8 cellular contexts compared by ENCODE assay signal in genomic region chr15:58934521-58934920, GRCh38. TPM values are rescaled to one million over a fixed set of nuclear protein-coding genes. Genes with fewer than 3 reads are reported as not detected.
DNase-seq lines count a peak whose midpoint lies in the region; ATAC-seq, FAIRE-seq and TF ChIP-seq lines count a peak whose summit lies in the region.

No MANE protein-coding gene starts in this region.

- ATAC-seq in HG03457 (IDR thresholded peaks at IDR 0.05; ENCODE audit: unreplicated experiment), result no peak

- H3K79me2 ChIP-seq in OCI-LY3 (ENCODE audit: low read length) (peaks cover 37% of the 10 kb centered on the region), endothelial cell of umbilical vein (ENCODE audit: control insufficient read depth, insufficient read depth, low read length) (peaks cover 35% of the 10 kb centered on the region)

- H3K27me3 ChIP-seq in OCI-LY3 (ENCODE audit: low read depth, low read length), result no peaks in the 10 kb centered on the region
- no peaks in the 10 kb centered on the region for H3K27me3 ChIP-seq in endothelial cell of umbilical vein (ENCODE audit: control insufficient read depth in 2 of 2, insufficient read depth in 2 of 2, low read length in 2 of 2)

- peaks cover 3% of the 10 kb centered on the region for H3K9me3 Mint-ChIP-seq in progenitor cell of endocrine pancreas (ENCODE audit: low read depth)

- H3K27me3 Mint-ChIP-seq in progenitor cell of endocrine pancreas, result no peaks in the 10 kb centered on the region

- H3K9ac ChIP-seq in OCI-LY3 (ENCODE audit: low read length) (peak overlapping the region; percentile 92), endothelial cell of umbilical vein (replicated peaks; ENCODE audit: extremely low read depth, insufficient read depth, low read length) (peak overlapping the region; percentile 99)

- no peaks in the 10 kb centered on the region for H3K36me3 Mint-ChIP-seq in progenitor cell of endocrine pancreas (ENCODE audit: insufficient read depth)

- no peak for FAIRE-seq in endothelial cell of umbilical vein (lab: Jason Lieb, UNC)

- H3K9me1 ChIP-seq in endothelial cell of umbilical vein (replicated peaks; ENCODE audit: control insufficient read depth, extremely low read depth, insufficient read depth, low read length), result no peaks in the 10 kb centered on the region

- CTCF ChIA-PET in endothelial cell of umbilical vein (lab: Charles Lee), result no interaction called here

- dilution Hi-C loops in endothelial cell of umbilical vein (cut with MboI; ENCODE audit: extremely low pct_ligation_motif_present, low sequenced_read_pairs), result no loop called here

- H3K9me3 ChIP-seq in OCI-LY3 (ENCODE audit: insufficient read depth, low read length) (no peaks in the 10 kb centered on the region), endothelial cell of umbilical vein (replicated peaks; ENCODE audit: control insufficient read depth, insufficient read depth, low read length) (no peaks in the 10 kb centered on the region)

- peaks cover 20% of the 10 kb centered on the region for H3K4me1 ChIP-seq in OCI-LY3 (ENCODE audit: low read length)
- H3K4me1 ChIP-seq in endothelial cell of umbilical vein (ENCODE audit: control insufficient read depth, extremely low read depth, insufficient read depth, low read length), result peaks cover 19% of the 10 kb centered on the region

- no TSS peak for BruUV-seq in endothelial cell of umbilical vein (replicated peaks; lab: Mats Ljungman, UMichigan)

- peak overlapping the region; percentile 94 for H3K4me3 Mint-ChIP-seq in progenitor cell of endocrine pancreas (ENCODE audit: low read depth)

- H3K27ac Mint-ChIP-seq in progenitor cell of endocrine pancreas, result peak overlapping the region; percentile 99

- peak overlapping the region; percentile 95 for H3K4me2 ChIP-seq in OCI-LY3 (ENCODE audit: low read length)
- H3K4me2 ChIP-seq in endothelial cell of umbilical vein (ENCODE audit: insufficient read depth, low read length), result peak overlapping the region; percentile 86

- TF ChIP-seq POLR2A in endothelial cell of umbilical vein (IDR thresholded peaks at IDR 0.05; ENCODE audit: low read depth, low read length), result no peak

- H2AFZ ChIP-seq in OCI-LY3 (ENCODE audit: low read depth, low read length) (peak overlapping the region; percentile 85), endothelial cell of umbilical vein (ENCODE audit: low read depth, low read length) (peak overlapping the region; percentile 90)

- H3K27ac ChIP-seq in OCI-LY3 (ENCODE audit: low read length) (peak overlapping the region; percentile 89), endothelial cell of umbilical vein (ENCODE audit: insufficient read depth, low read depth, low read length) (peak overlapping the region; percentile 93)

- intact Hi-C loops in endothelial cell of umbilical vein (cut with micrococcal nuclease), result no loop called here

- POLR2A ChIA-PET in endothelial cell of umbilical vein (lab: Charles Lee), result interaction anchor here (0.6 kb wide), 1 partner anchor 683 kb away, joined by 10 read pairs; no protein-coding TSS in a partner anchor

- H3K36me3 ChIP-seq in OCI-LY3 (replicated peaks; ENCODE audit: low read depth, low read length) (peaks cover 6% of the 10 kb centered on the region), endothelial cell of umbilical vein (ENCODE audit: control insufficient read depth in 2 of 2, extremely low read depth in 1 of 2, insufficient read depth in 2 of 2, low read length in 2 of 2) (no peaks in the 10 kb centered on the region)

- TF ChIP-seq CTCF in OCI-LY3 (IDR thresholded peaks at IDR 0.05; ENCODE audit: low read depth, low read length) (no peak), endothelial cell of umbilical vein (IDR thresholded peaks at IDR 0.05; ENCODE audit: extremely low read depth in 1 of 2, insufficient read depth in 1 of 2, low read depth in 1 of 2, low read length in 2 of 2) (no peak), progenitor cell of endocrine pancreas (IDR thresholded peaks at IDR 0.05; ENCODE audit: unreplicated experiment) (no peak)

- peaks cover 8% of the 10 kb centered on the region for H4K20me1 ChIP-seq in OCI-LY3 (ENCODE audit: insufficient read depth, low read length)
- H4K20me1 ChIP-seq in endothelial cell of umbilical vein (replicated peaks; ENCODE audit: control insufficient read depth, extremely low read depth, insufficient read depth, low read length), result peaks cover 3% of the 10 kb centered on the region

- DNase-seq in EL (peak; percentile 36), endothelial cell of umbilical vein (ENCODE audit: low read depth, low spot score) (no peak), progenitor cell of endocrine pancreas (ENCODE audit: low spot score, unreplicated experiment) (no peak), KG1 (lab: John Stamatoyannopoulos, UW) (no peak), NCI-H1436 (lab: John Stamatoyannopoulos, UW) (no peak), islet precursor cell (no peak)

- H3K4me3 ChIP-seq in OCI-LY3 (ENCODE audit: low read length), result peak overlapping the region; percentile 95
- peak overlapping the region in 1 of 3 experiments; percentile 79 for H3K4me3 ChIP-seq in endothelial cell of umbilical vein (replicated peaks in 1 of 3; ENCODE audit: insufficient read depth in 1 of 3, low read depth in 1 of 3, low read length in 3 of 3)

- H3K4me1 Mint-ChIP-seq in progenitor cell of endocrine pancreas (ENCODE audit: low read depth), result peaks cover 13% of the 10 kb centered on the region

TF ChIP-seq in endothelial cell of umbilical vein, 7 proteins besides CTCF, POLR2A, EP300 and RAD21:
- TF ChIP-seq EZH2 (IDR thresholded peaks at IDR 0.05; ENCODE audit: borderline replicate concordance, low read depth, low read length, severe bottlenecking), result no peak
- TF ChIP-seq FOS (IDR thresholded peaks at IDR 0.05; ENCODE audit: borderline replicate concordance, insufficient read depth, low read length), result peak; percentile 36

RNA-seq across cellular contexts. Expression of gene SLTM, which starts 1.0 kb away (rescaled TPM):
- 80.9 and 93.0 TPM in 2 replicates for total RNA-seq in endothelial cell of umbilical vein
- 15.5 and 28.1 TPM in 2 replicates for polyA plus RNA-seq in endothelial cell of umbilical vein
- polyA plus RNA-seq in endothelial cell of umbilical vein (2011; cell fraction: cytosol; rRNA removed), result 32.6 and 37.7 TPM in 2 replicates
- 213 and 254 TPM in 2 replicates for polyA plus RNA-seq in endothelial cell of umbilical vein (2011; cell fraction: nucleus; rRNA removed)
- polyA plus RNA-seq in endothelial cell of umbilical vein (2012), result 50.3 and 65.9 TPM in 2 replicates
- polyA minus RNA-seq in endothelial cell of umbilical vein, result 29.2 and 48.5 TPM in 2 replicates
- 28.5 TPM for polyA minus RNA-seq in endothelial cell of umbilical vein (2011; cell fraction: cytosol; rRNA and poly(A)+ RNA removed)
- 125 and 127 TPM in 2 replicates for polyA minus RNA-seq in endothelial cell of umbilical vein (2011; cell fraction: nucleus; rRNA and poly(A)+ RNA removed)
- total RNA-seq in progenitor cell of endocrine pancreas, result 144 and 151 TPM in 2 replicates

RNA-seq across cellular contexts. Expression of gene RNF111, which starts 52.9 kb away (rescaled TPM):
- total RNA-seq in endothelial cell of umbilical vein (42.4 and 42.6 TPM in 2 replicates), progenitor cell of endocrine pancreas (39.0 and 40.1 TPM in 2 replicates)
- 22.3 and 27.6 TPM in 2 replicates for polyA plus RNA-seq in endothelial cell of umbilical vein
- 11.6 and 12.2 TPM in 2 replicates for polyA plus RNA-seq in endothelial cell of umbilical vein (2011; cell fraction: cytosol; rRNA removed)
- 36.1 and 37.2 TPM in 2 replicates for polyA plus RNA-seq in endothelial cell of umbilical vein (2011; cell fraction: nucleus; rRNA removed)
- 21.6 and 22.0 TPM in 2 replicates for polyA plus RNA-seq in endothelial cell of umbilical vein (2012)
- 178 and 253 TPM in 2 replicates for polyA minus RNA-seq in endothelial cell of umbilical vein
- polyA minus RNA-seq in endothelial cell of umbilical vein (2011; cell fraction: cytosol; rRNA and poly(A)+ RNA removed), result 34.3 TPM
- polyA minus RNA-seq in endothelial cell of umbilical vein (2011; cell fraction: nucleus; rRNA and poly(A)+ RNA removed), result 86.1 and 106 TPM in 2 replicates
